In the genomic region with DNA sequence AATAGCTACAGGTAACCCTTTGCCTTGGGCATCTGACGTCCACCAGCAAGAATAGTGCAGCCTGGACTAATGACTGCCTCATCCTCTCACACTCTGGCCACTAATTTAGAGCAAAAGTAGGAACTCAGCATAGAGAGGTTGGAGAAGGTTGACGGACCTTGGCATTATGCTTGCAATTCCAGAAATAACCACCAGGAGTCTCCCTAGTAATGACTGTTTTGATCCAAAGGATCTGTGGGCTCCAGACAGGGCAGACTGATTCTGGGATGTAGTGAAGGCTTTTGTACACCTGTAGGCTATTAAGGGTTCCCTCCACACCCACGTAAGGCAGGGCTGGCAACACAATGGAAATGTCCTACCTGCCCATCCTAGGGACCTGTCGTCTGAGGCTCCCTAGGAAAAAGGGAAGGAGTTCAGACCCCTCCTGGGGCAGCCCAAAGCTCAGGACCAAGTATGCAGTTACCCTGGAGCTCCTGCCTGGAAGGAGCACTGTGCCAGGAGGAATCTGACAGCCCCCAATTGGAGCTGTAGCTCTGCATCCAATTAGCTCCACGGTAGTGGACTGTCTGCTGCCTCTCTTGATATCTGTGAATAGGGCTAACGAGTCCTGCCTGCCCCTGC, we compare ENCODE assay signal across 11 cellular contexts.
A peak's percentile ranks its signal among the peaks of the same experiment; 100 is the strongest.
DNase-seq lines count a peak whose midpoint lies in the region; ATAC-seq, FAIRE-seq and TF ChIP-seq lines count a peak whose summit lies in the region.
"Had no signal": no experiment of that assay in that cellular context is flagged by ENCODE, and none has a peak within 500 bp of the region (broad histone marks: within the 10 kb centered on the region; RNA-seq: fewer than 3 reads in every experiment).

No MANE protein-coding gene starts in this region.

- CTCF ChIA-PET in BJ (lab: Yijun Ruan, JAX) (interaction anchor here (1.0 to 1.5 kb wide), 3 partner anchors 9 to 36 kb away, joined by 3 to 7 read pairs (median 3); no protein-coding TSS in a partner anchor), HepG2 (lab: Yijun Ruan, JAX; ENCODE audit: low intra/inter-chr PET ratio, low total read pairs) (interaction anchor here (1.5 to 2.2 kb wide), 2 partner anchors 38 to 242 kb away, joined by 6 to 13 read pairs; no protein-coding TSS in a partner anchor)

- H3K4me2 ChIP-seq in HepG2 (ENCODE audit: low read depth, low read length) = no peak overlapping the region

- TF ChIP-seq CTCF in BJ (IDR thresholded peaks at IDR 0.05; ENCODE audit: insufficient read depth, low read depth, low read length) (peak; percentile 54), HFFc6 (IDR thresholded peaks at IDR 0.05) (peak; percentile 84), astrocyte of the spinal cord (IDR thresholded peaks at IDR 0.05; ENCODE audit: low read depth, low read length) (peak; percentile 51), HepG2 (CRISPR knock-in tag; IDR thresholded peaks at IDR 0.05) (peak; percentile 65)

- no peaks in the 10 kb centered on the region for H4K20me1 ChIP-seq in HepG2 (ENCODE audit: insufficient read depth, low read length)

- ATAC-seq in HepG2 (no peak), esophagus mucosa (no peak), HG03045 (IDR thresholded peaks at IDR 0.05; ENCODE audit: unreplicated experiment) (no peak)

- H3K27me3 Mint-ChIP-seq in HFFc6 (ENCODE audit: insufficient read depth) = no peaks in the 10 kb centered on the region

- WGBS in HepG2 (ENCODE audit: low lambda C conversion rate) = 94% methylated on average over 6 of the region's 6 CpGs

- no peaks in the 10 kb centered on the region for H3K79me2 ChIP-seq in HepG2 (ENCODE audit: insufficient read depth, low read length)

- H3K4me1 Mint-ChIP-seq in HFFc6 (ENCODE audit: low read depth) = no peaks in the 10 kb centered on the region

- DNase-seq in BJ (ENCODE audit: low read depth) = no peak
- no peak for DNase-seq in HFFc6
- no peak for DNase-seq in astrocyte of the spinal cord (ENCODE audit: low read depth, low spot score)
- DNase-seq in HepG2 (ENCODE audit: low spot score) = no peak
- DNase-seq in retina = no peak
- no peak for DNase-seq in activated CD8-positive, alpha-beta memory T cell treated with anti-CD3 and anti-CD28 coated beads, Interleukin-2, amount 50 U/mL, for 4 hours
- DNase-seq: GOT3; stimulated activated CD8-positive, alpha-beta memory T cell treated with anti-CD3 and anti-CD28 coated beads, Interleukin-4, amount 100 ng/mL, for 48 hours had no signal

- H3K27me3 ChIP-seq in BJ (ENCODE audit: control insufficient read depth, insufficient read depth, low read length) (no peaks in the 10 kb centered on the region), HepG2 (ENCODE audit: control insufficient read depth in 1 of 2, insufficient read depth in 2 of 2, low read length in 2 of 2) (no peaks in the 10 kb centered on the region)
- H3K27me3 ChIP-seq: neutrophil had no signal

- no peak overlapping the region for H3K4me3 Mint-ChIP-seq in HFFc6

- TF ChIP-seq EP300 in HepG2 (IDR thresholded peaks at IDR 0.05; ENCODE audit: low read depth in 2 of 2, low read length in 2 of 2) (no peak), HepG2 (CRISPR knock-in tag; IDR thresholded peaks at IDR 0.05; ENCODE audit: borderline replicate concordance) (no peak)

- intact Hi-C loops in HepG2 (cut with micrococcal nuclease; ENCODE audit: unreplicated experiment) = loop anchor here (1.0 kb wide), 1 partner anchor 38 kb away; no protein-coding TSS in a partner anchor

- H3K9me3 Mint-ChIP-seq in HFFc6 = peaks cover 6% of the 10 kb centered on the region; the same call in 1 of the 2 replicates

- BruUV-seq in HepG2 (replicated peaks; lab: Mats Ljungman, UMichigan) = no TSS peak

- H3K27ac Mint-ChIP-seq in HFFc6 = no peak overlapping the region

- TF ChIP-seq RAD21 in HepG2 (CRISPR knock-in tag; IDR thresholded peaks at IDR 0.05) = 0 out of 2 replicates have a peak, but pooled peaks have one; percentile 12

- H3K27ac ChIP-seq in HepG2 (ENCODE audit: extremely low read length, insufficient read depth, low read length) = no peak overlapping the region
- H3K27ac ChIP-seq: neutrophil had no signal

- no peak overlapping the region for H3K4me3 ChIP-seq in BJ (ENCODE audit: low read depth, low read length)
- no peak overlapping the region for H3K4me3 ChIP-seq in astrocyte of the spinal cord (ENCODE audit: low read depth, low read length)
- no peak overlapping the region for H3K4me3 ChIP-seq in HepG2 (replicated peaks in 1 of 3; ENCODE audit: insufficient read depth in 1 of 3, low read depth in 2 of 3, low read length in 3 of 3)

- no peak overlapping the region for H2AFZ ChIP-seq in HepG2 (ENCODE audit: low read length)

- H3K9ac ChIP-seq in HepG2 (ENCODE audit: insufficient read depth, low read depth, low read length) = no peak overlapping the region

- no peaks in the 10 kb centered on the region for H3K4me1 ChIP-seq in HepG2 (ENCODE audit: insufficient read depth, low read length)

- 0 out of 2 replicates have a peak, but pooled peaks cover 3% of the 10 kb centered on the region for H3K9me3 ChIP-seq in HepG2 (ENCODE audit: low read length)
- H3K9me3 ChIP-seq: neutrophil had no signal

- no peak for TF ChIP-seq POLR2A in HepG2 (IDR thresholded peaks at IDR 0.05; ENCODE audit: insufficient read depth in 1 of 2, low read depth in 2 of 2, low read length in 2 of 2)

- H3K36me3 ChIP-seq in BJ (ENCODE audit: control insufficient read depth, insufficient read depth, low read length) (peaks cover 26% of the 10 kb centered on the region), HepG2 (replicated peaks in 1 of 2; ENCODE audit: control insufficient read depth in 1 of 2, insufficient read depth in 2 of 2, low read length in 2 of 2) (peaks cover 42 to 86% of the 10 kb centered on the region in 2 experiments; a peak in 4 of 5 replicates)
- H3K36me3 ChIP-seq: neutrophil had no signal

- FAIRE-seq in HepG2 (lab: Jason Lieb, UNC) = peak; percentile 49

- POLR2A ChIA-PET in BJ (lab: Charles Lee) (no interaction called here), HepG2 (lab: Yijun Ruan, JAX) (no interaction called here)

- H3K36me3 Mint-ChIP-seq in HFFc6 (ENCODE audit: low read depth) = peaks cover 46% of the 10 kb centered on the region

- in situ Hi-C loops in astrocyte of the spinal cord (cut with HindIII; ENCODE audit: low sequenced_read_pairs) = no loop called here
- in situ Hi-C loops in HepG2 (cut with HindIII; ENCODE audit: extremely low pct_ligation_motif_present, low pct_unique_long_range_greater_than_20kb) = no loop called here

TF ChIP-seq in HepG2, 621 proteins besides CTCF, POLR2A, EP300 and RAD21 (continues in another document):
- TF ChIP-seq ZNF556 (CRISPR knock-in tag; IDR thresholded peaks at IDR 0.05; ENCODE audit: borderline replicate concordance) (no peak), STAG1 (CRISPR knock-in tag; IDR thresholded peaks at IDR 0.05) (peak; percentile 35), BHLHE40 (IDR thresholded peaks at IDR 0.05; ENCODE audit: low read length) (no peak), JUN (CRISPR knock-in tag; IDR thresholded peaks at IDR 0.05) (no peak), MAZ (IDR thresholded peaks at IDR 0.05; ENCODE audit: borderline replicate concordance, low read depth, low read length) (no peak), MAZ (CRISPR knock-in tag; IDR thresholded peaks at IDR 0.05; ENCODE audit: low read depth) (no peak), ZBTB42 (CRISPR knock-in tag; IDR thresholded peaks at IDR 0.05) (no peak), ZNF317 (CRISPR knock-in tag; IDR thresholded peaks at IDR 0.05) (no peak), ZNF367 (CRISPR knock-in tag; IDR thresholded peaks at IDR 0.05; ENCODE audit: borderline replicate concordance) (no peak), GTF3A (CRISPR knock-in tag; conservative IDR thresholded peaks at IDR 0.05) (no peak), RARG (CRISPR knock-in tag; IDR thresholded peaks at IDR 0.05; ENCODE audit: low read depth) (no peak), ZNF441 (CRISPR knock-in tag; IDR thresholded peaks at IDR 0.05; ENCODE audit: borderline replicate concordance) (no peak)
- TF ChIP-seq, protein P1, sequence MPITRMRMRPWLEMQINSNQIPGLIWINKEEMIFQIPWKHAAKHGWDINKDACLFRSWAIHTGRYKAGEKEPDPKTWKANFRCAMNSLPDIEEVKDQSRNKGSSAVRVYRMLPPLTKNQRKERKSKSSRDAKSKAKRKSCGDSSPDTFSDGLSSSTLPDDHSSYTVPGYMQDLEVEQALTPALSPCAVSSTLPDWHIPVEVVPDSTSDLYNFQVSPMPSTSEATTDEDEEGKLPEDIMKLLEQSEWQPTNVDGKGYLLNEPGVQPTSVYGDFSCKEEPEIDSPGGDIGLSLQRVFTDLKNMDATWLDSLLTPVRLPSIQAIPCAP (CRISPR knock-in tag; IDR thresholded peaks at IDR 0.05; ENCODE audit: low read depth) = no peak
- TF ChIP-seq, protein P2, sequence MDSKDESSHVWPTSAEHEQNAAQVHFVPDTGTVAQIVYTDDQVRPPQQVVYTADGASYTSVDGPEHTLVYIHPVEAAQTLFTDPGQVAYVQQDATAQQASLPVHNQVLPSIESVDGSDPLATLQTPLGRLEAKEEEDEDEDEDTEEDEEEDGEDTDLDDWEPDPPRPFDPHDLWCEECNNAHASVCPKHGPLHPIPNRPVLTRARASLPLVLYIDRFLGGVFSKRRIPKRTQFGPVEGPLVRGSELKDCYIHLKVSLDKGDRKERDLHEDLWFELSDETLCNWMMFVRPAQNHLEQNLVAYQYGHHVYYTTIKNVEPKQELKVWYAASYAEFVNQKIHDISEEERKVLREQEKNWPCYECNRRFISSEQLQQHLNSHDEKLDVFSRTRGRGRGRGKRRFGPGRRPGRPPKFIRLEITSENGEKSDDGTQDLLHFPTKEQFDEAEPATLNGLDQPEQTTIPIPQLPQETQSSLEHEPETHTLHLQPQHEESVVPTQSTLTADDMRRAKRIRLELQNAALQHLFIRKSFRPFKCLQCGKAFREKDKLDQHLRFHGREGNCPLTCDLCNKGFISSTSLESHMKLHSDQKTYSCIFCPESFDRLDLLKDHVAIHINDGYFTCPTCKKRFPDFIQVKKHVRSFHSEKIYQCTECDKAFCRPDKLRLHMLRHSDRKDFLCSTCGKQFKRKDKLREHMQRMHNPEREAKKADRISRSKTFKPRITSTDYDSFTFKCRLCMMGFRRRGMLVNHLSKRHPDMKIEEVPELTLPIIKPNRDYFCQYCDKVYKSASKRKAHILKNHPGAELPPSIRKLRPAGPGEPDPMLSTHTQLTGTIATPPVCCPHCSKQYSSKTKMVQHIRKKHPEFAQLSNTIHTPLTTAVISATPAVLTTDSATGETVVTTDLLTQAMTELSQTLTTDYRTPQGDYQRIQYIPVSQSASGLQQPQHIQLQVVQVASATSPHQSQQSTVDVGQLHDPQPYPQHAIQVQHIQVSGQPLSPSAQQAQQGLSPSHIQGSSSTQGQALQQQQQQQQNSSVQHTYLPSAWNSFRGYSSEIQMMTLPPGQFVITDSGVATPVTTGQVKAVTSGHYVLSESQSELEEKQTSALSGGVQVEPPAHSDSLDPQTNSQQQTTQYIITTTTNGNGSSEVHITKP (CRISPR knock-in tag; IDR thresholded peaks at IDR 0.05; ENCODE audit: low read depth) = no peak
- TF ChIP-seq, protein P3, sequence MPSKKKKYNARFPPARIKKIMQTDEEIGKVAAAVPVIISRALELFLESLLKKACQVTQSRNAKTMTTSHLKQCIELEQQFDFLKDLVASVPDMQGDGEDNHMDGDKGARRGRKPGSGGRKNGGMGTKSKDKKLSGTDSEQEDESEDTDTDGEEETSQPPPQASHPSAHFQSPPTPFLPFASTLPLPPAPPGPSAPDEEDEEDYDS (CRISPR knock-in tag; IDR thresholded peaks at IDR 0.05) = no peak
